ENCODE assay signal across 8 cellular contexts in genomic region chr3:122563717-122564025, GRCh38. TPM values are rescaled to one million over a fixed set of nuclear protein-coding genes. Genes with fewer than 3 reads are reported as not detected.
DNase-seq lines count a peak whose midpoint lies in the region; ATAC-seq and FAIRE-seq lines count a peak whose summit lies in the region.

No MANE protein-coding gene starts in this region.

- FAIRE-seq in small intestine (lab: Jason Lieb, UNC), result no peak

- H3K4me3 Mint-ChIP-seq in IgD-negative memory B cell, result peak overlapping the region; percentile 86 to 96 (median 92)
- H3K4me3 Mint-ChIP-seq in activated naive CD8-positive, alpha-beta T cell treated with anti-CD3 and anti-CD28 coated beads, Interleukin-2, amount 10 ng/mL, durations not matched to agents 7 days and 5 days, result peak overlapping the region; percentile 97

- peak; percentile 49 for DNase-seq in activated naive CD8-positive, alpha-beta T cell treated with anti-CD3 and anti-CD28 coated beads, Interleukin-2, amount 10 ng/mL, durations not matched to agents 7 days and 5 days
- DNase-seq in small intestine (peak; percentile 35), Kasumi-1 (lab: John Stamatoyannopoulos, UW) (no peak), DMS153 treated with DMSO at 0.1 percent for 48 hours (lab: John Stamatoyannopoulos, UW; ENCODE audit: unreplicated experiment) (no peak), DMS114 treated with DMSO at 0.1 percent for 48 hours (lab: John Stamatoyannopoulos, UW; ENCODE audit: unreplicated experiment) (no peak)

- H3K27ac ChIP-seq in iPS-18a (ENCODE audit: low read length) (no peak overlapping the region), small intestine (ENCODE audit: low read depth in 1 of 2, low read length in 1 of 2) (peak overlapping the region; percentile 98 to 99)

- H3K9ac ChIP-seq in iPS-18a (ENCODE audit: low read length), result peak overlapping the region; percentile 69

- no peaks in the 10 kb centered on the region for H3K9me3 Mint-ChIP-seq in IgD-negative memory B cell
- no peaks in the 10 kb centered on the region for H3K9me3 Mint-ChIP-seq in activated naive CD8-positive, alpha-beta T cell treated with anti-CD3 and anti-CD28 coated beads, Interleukin-2, amount 10 ng/mL, durations not matched to agents 7 days and 5 days

- H3K27me3 Mint-ChIP-seq in IgD-negative memory B cell, result no peaks in the 10 kb centered on the region
- no peaks in the 10 kb centered on the region for H3K27me3 Mint-ChIP-seq in activated naive CD8-positive, alpha-beta T cell treated with anti-CD3 and anti-CD28 coated beads, Interleukin-2, amount 10 ng/mL, durations not matched to agents 7 days and 5 days

- H3K9me3 ChIP-seq in iPS-18a (ENCODE audit: control insufficient read depth, low read depth, low read length) (no peaks in the 10 kb centered on the region), small intestine (ENCODE audit: control insufficient read depth, low read depth) (no peaks in the 10 kb centered on the region)

- peak; percentile 13 for ATAC-seq in GM18867 (IDR thresholded peaks at IDR 0.05; ENCODE audit: unreplicated experiment)
- no peak for ATAC-seq in activated naive CD8-positive, alpha-beta T cell treated with anti-CD3 and anti-CD28 coated beads, Interleukin-2, amount 10 ng/mL, durations not matched to agents 7 days and 5 days (ENCODE audit: low read depth)

- H3K36me3 ChIP-seq in iPS-18a (ENCODE audit: control insufficient read depth, low read depth, low read length) (no peaks in the 10 kb centered on the region), small intestine (ENCODE audit: control insufficient read depth in 2 of 2, insufficient read depth in 2 of 2, low read length in 2 of 2) (peaks cover 5 to 8% of the 10 kb centered on the region in 2 donors)

- peak overlapping the region; percentile 80 to 93 (median 93) for H3K27ac Mint-ChIP-seq in IgD-negative memory B cell
- H3K27ac Mint-ChIP-seq in activated naive CD8-positive, alpha-beta T cell treated with anti-CD3 and anti-CD28 coated beads, Interleukin-2, amount 10 ng/mL, durations not matched to agents 7 days and 5 days, result peak overlapping the region; percentile 100

- H3K4me3 ChIP-seq in iPS-18a (ENCODE audit: low read length) (peak overlapping the region; percentile 74), small intestine (ENCODE audit: low read depth in 1 of 2, low read length in 2 of 2) (peak overlapping the region; percentile 95 to 99)

- POLR2A ChIA-PET in activated naive CD8-positive, alpha-beta T cell treated with anti-CD3 and anti-CD28 coated beads, Interleukin-2, amount 10 ng/mL, durations not matched to agents 7 days and 5 days (lab: Charles Lee), result interaction anchor here (1.0 to 5.8 kb wide), 13 partner anchors 8 to 171 kb away, joined by 3 to 160 read pairs (median 5); partner anchors contain the start of genes PARP14, PARP15 and WDR5B

- H3K4me1 Mint-ChIP-seq in IgD-negative memory B cell, result peaks cover 46 to 63% (median 56%) of the 10 kb centered on the region in 3 donors
- peaks cover 46% of the 10 kb centered on the region for H3K4me1 Mint-ChIP-seq in activated naive CD8-positive, alpha-beta T cell treated with anti-CD3 and anti-CD28 coated beads, Interleukin-2, amount 10 ng/mL, durations not matched to agents 7 days and 5 days

- peaks cover 7% of the 10 kb centered on the region for H3K36me3 Mint-ChIP-seq in IgD-negative memory B cell
- peaks cover 63% of the 10 kb centered on the region for H3K36me3 Mint-ChIP-seq in activated naive CD8-positive, alpha-beta T cell treated with anti-CD3 and anti-CD28 coated beads, Interleukin-2, amount 10 ng/mL, durations not matched to agents 7 days and 5 days

- H3K4me1 ChIP-seq in iPS-18a (ENCODE audit: control insufficient read depth, low read depth, low read length) (peaks cover 12% of the 10 kb centered on the region), small intestine (ENCODE audit: control insufficient read depth in 2 of 2, insufficient read depth in 1 of 2, low read depth in 1 of 2, low read length in 1 of 2) (peaks cover 4 to 22% of the 10 kb centered on the region in 2 donors)

- H3K27me3 ChIP-seq in iPS-18a (ENCODE audit: control insufficient read depth, insufficient read depth, low read length) (peaks cover 9% of the 10 kb centered on the region), small intestine (ENCODE audit: control insufficient read depth in 2 of 2, insufficient read depth in 2 of 2, low read length in 2 of 2) (no peaks in the 10 kb centered on the region)

- 8 to 15% (median 13%) methylated on average over 5 of the region's 5 CpGs for WGBS in small intestine, 3 donors

RNA-seq across cellular contexts. Expression of gene PARP9, which starts 0.4 kb away (rescaled TPM):
- polyA plus RNA-seq in IgD-negative memory B cell, result 18.7 TPM
- 100 to 1,000 TPM; 107 to 114 TPM for total RNA-seq in activated naive CD8-positive, alpha-beta T cell treated with anti-CD3 and anti-CD28 coated beads, Interleukin-2, amount 10 ng/mL, durations not matched to agents 7 days and 5 days
- 10 to 100 TPM; 20.5 to 36.5 (median 28.4) TPM for polyA plus RNA-seq in small intestine

RNA-seq across cellular contexts. Expression of gene DTX3L, which starts 0.5 kb away (rescaled TPM):
- polyA plus RNA-seq in IgD-negative memory B cell (21.4 TPM), small intestine (10 to 100 TPM; 10.8 to 22.9 (median 14.3) TPM)
- 100 to 1,000 TPM; 116 to 117 TPM for total RNA-seq in activated naive CD8-positive, alpha-beta T cell treated with anti-CD3 and anti-CD28 coated beads, Interleukin-2, amount 10 ng/mL, durations not matched to agents 7 days and 5 days

RNA-seq across cellular contexts. Expression of gene PARP15, which starts 13.8 kb away (rescaled TPM):
- polyA plus RNA-seq in IgD-negative memory B cell (16.6 TPM), small intestine (under 1 TPM; 0.22 to 0.95 (median 0.54) TPM)
- total RNA-seq in activated naive CD8-positive, alpha-beta T cell treated with anti-CD3 and anti-CD28 coated beads, Interleukin-2, amount 10 ng/mL, durations not matched to agents 7 days and 5 days, result 10 to 100 TPM; 49.1 to 52.8 TPM

RNA-seq across cellular contexts. Expression of gene KPNA1, which starts 48.9 kb away (rescaled TPM):
- 44.8 TPM for polyA plus RNA-seq in IgD-negative memory B cell
- 10 to 100 TPM; 53.8 to 60.6 TPM for total RNA-seq in activated naive CD8-positive, alpha-beta T cell treated with anti-CD3 and anti-CD28 coated beads, Interleukin-2, amount 10 ng/mL, durations not matched to agents 7 days and 5 days
- 10 to 100 TPM; 10.5 to 13.0 (median 10.8) TPM for polyA plus RNA-seq in small intestine

Comparison
In these comparisons a context has a peak if more than half of its experiments do, and no peak if none do; other contexts are left out.
1. DNase-seq: peak in activated naive CD8-positive, alpha-beta T cell treated with anti-CD3 and anti-CD28 coated beads, Interleukin-2, amount 10 ng/mL, durations not matched to agents 7 days and 5 days (single experiment) and small intestine (single experiment); none in Kasumi-1 (0 of 2), DMS153 treated with DMSO at 0.1 percent for 48 hours (single experiment) and DMS114 treated with DMSO at 0.1 percent for 48 hours (single experiment).